ENCODE assay signal across 1 cellular context in the genomic region with DNA sequence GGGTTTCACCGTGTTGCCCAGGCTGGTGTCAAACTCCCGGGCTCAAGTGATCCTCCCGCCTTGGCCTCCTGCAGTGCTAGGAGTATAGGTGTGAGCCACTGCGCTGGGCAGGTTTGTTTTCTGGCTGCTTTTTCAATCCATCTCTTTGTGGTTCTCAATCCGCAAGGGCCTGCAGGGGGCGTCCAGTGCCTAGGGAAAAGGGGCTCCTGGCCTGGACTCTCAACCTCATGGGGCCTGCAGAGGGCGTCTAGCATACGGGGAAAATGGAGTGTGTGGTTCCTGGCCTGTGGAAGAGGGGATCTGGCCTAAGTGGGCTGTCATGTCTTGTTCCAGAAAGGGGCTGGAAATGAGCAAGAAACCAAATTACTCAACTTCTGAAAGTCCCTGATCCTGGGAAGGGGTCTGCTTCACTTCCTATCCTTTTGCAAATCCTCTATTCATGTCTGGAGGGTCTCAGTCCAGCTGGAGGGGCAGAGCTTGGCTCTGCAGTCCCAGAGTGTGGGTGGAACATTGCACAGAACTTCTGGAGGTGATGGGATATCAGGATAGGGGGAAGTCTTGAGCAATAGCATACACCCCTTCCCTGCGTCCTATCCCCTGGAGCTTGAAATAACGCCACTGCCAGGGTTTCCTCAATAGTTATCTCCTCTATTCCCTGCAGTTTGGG.
TF ChIP-seq lines count a peak whose summit lies in the region.

No MANE protein-coding gene starts in this region.

TF ChIP-seq in HepG2, 621 proteins besides CTCF, POLR2A, EP300 and RAD21 (continued from another document and continues in another):
- TF ChIP-seq RNF219 (CRISPR knock-in tag; IDR thresholded peaks at IDR 0.05), result no peak
- no peak for TF ChIP-seq MLX (CRISPR knock-in tag; IDR thresholded peaks at IDR 0.05)
- TF ChIP-seq KLF16 (CRISPR knock-in tag; IDR thresholded peaks at IDR 0.05), result peak in 1 of 2 experiments; percentile 57; a peak in 1 of 4 replicates
- TF ChIP-seq BORCS8-MEF2B (CRISPR knock-in tag; IDR thresholded peaks at IDR 0.05), result 0 out of 2 replicates have a peak, but pooled peaks have one; percentile 53
- no peak for TF ChIP-seq TBX2 (CRISPR knock-in tag; IDR thresholded peaks at IDR 0.05; ENCODE audit: borderline replicate concordance)
- TF ChIP-seq, protein P1, sequence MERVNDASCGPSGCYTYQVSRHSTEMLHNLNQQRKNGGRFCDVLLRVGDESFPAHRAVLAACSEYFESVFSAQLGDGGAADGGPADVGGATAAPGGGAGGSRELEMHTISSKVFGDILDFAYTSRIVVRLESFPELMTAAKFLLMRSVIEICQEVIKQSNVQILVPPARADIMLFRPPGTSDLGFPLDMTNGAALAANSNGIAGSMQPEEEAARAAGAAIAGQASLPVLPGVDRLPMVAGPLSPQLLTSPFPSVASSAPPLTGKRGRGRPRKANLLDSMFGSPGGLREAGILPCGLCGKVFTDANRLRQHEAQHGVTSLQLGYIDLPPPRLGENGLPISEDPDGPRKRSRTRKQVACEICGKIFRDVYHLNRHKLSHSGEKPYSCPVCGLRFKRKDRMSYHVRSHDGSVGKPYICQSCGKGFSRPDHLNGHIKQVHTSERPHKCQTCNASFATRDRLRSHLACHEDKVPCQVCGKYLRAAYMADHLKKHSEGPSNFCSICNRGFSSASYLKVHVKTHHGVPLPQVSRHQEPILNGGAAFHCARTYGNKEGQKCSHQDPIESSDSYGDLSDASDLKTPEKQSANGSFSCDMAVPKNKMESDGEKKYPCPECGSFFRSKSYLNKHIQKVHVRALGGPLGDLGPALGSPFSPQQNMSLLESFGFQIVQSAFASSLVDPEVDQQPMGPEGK (CRISPR knock-in tag; IDR thresholded peaks at IDR 0.05), result 0 out of 2 replicates have a peak, but pooled peaks have one; percentile 20
- TF ChIP-seq, protein P2, sequence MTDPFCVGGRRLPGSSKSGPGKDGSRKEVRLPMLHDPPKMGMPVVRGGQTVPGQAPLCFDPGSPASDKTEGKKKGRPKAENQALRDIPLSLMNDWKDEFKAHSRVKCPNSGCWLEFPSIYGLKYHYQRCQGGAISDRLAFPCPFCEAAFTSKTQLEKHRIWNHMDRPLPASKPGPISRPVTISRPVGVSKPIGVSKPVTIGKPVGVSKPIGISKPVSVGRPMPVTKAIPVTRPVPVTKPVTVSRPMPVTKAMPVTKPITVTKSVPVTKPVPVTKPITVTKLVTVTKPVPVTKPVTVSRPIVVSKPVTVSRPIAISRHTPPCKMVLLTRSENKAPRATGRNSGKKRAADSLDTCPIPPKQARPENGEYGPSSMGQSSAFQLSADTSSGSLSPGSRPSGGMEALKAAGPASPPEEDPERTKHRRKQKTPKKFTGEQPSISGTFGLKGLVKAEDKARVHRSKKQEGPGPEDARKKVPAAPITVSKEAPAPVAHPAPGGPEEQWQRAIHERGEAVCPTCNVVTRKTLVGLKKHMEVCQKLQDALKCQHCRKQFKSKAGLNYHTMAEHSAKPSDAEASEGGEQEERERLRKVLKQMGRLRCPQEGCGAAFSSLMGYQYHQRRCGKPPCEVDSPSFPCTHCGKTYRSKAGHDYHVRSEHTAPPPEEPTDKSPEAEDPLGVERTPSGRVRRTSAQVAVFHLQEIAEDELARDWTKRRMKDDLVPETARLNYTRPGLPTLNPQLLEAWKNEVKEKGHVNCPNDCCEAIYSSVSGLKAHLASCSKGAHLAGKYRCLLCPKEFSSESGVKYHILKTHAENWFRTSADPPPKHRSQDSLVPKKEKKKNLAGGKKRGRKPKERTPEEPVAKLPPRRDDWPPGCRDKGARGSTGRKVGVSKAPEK (CRISPR knock-in tag; IDR thresholded peaks at IDR 0.05; ENCODE audit: borderline replicate concordance), result no peak
- TF ChIP-seq, protein P3, sequence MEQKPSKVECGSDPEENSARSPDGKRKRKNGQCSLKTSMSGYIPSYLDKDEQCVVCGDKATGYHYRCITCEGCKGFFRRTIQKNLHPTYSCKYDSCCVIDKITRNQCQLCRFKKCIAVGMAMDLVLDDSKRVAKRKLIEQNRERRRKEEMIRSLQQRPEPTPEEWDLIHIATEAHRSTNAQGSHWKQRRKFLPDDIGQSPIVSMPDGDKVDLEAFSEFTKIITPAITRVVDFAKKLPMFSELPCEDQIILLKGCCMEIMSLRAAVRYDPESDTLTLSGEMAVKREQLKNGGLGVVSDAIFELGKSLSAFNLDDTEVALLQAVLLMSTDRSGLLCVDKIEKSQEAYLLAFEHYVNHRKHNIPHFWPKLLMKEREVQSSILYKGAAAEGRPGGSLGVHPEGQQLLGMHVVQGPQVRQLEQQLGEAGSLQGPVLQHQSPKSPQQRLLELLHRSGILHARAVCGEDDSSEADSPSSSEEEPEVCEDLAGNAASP (CRISPR knock-in tag; IDR thresholded peaks at IDR 0.05; ENCODE audit: borderline replicate concordance), result peak; percentile 43; the same call in 1 of the 2 replicates
- no peak for TF ChIP-seq ATF4 (CRISPR knock-in tag; IDR thresholded peaks at IDR 0.05)
- TF ChIP-seq RBFOX2 (IDR thresholded peaks at IDR 0.05; ENCODE audit: low read depth, low read length), result no peak
- peak; percentile 76; the same call in 1 of the 2 replicates for TF ChIP-seq ZNF710 (CRISPR knock-in tag; IDR thresholded peaks at IDR 0.05; ENCODE audit: borderline replicate concordance)
- no peak for TF ChIP-seq RELA (CRISPR knock-in tag; IDR thresholded peaks at IDR 0.05)
- TF ChIP-seq ZBTB44 (CRISPR knock-in tag; IDR thresholded peaks at IDR 0.05), result no peak
- TF ChIP-seq REL (CRISPR knock-in tag; conservative IDR thresholded peaks at IDR 0.05), result no peak
- TF ChIP-seq ASH2L (IDR thresholded peaks at IDR 0.05; ENCODE audit: insufficient read length, low read depth, low read length), result no peak
- TF ChIP-seq, protein P4, sequence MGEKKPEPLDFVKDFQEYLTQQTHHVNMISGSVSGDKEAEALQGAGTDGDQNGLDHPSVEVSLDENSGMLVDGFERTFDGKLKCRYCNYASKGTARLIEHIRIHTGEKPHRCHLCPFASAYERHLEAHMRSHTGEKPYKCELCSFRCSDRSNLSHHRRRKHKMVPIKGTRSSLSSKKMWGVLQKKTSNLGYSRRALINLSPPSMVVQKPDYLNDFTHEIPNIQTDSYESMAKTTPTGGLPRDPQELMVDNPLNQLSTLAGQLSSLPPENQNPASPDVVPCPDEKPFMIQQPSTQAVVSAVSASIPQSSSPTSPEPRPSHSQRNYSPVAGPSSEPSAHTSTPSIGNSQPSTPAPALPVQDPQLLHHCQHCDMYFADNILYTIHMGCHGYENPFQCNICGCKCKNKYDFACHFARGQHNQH (CRISPR knock-in tag; IDR thresholded peaks at IDR 0.05), result 0 out of 2 replicates have a peak, but pooled peaks have one; percentile 22
- TF ChIP-seq ZNF446 (CRISPR knock-in tag; IDR thresholded peaks at IDR 0.05), result no peak
- TF ChIP-seq SNAPC4 (CRISPR knock-in tag; IDR thresholded peaks at IDR 0.05), result no peak
- no peak for TF ChIP-seq ZBTB46 (CRISPR knock-in tag; IDR thresholded peaks at IDR 0.05; ENCODE audit: borderline replicate concordance)
- no peak for TF ChIP-seq ZNF253 (CRISPR knock-in tag; IDR thresholded peaks at IDR 0.05; ENCODE audit: borderline replicate concordance)
